ENCODE assay signal across 29 cellular contexts in genomic region chr11:11752688-11753087, GRCh38.
"Had no signal": no experiment of that assay in that cellular context is flagged by ENCODE, and none has a peak within 500 bp of the region (broad histone marks: within the 10 kb centered on the region; RNA-seq: fewer than 3 reads in every experiment).

No MANE protein-coding gene starts in this region.

- DNase-seq: colonic mucosa; effector CD8-positive, alpha-beta T cell; endodermal cell; heart left ventricle; hippocampal formation; left ventricle myocardium superior; lower lobe of right lung; mucosa of descending colon; naive B cell; right lobe of liver; small intestine; stimulated activated CD4-positive, alpha-beta T cell treated with anti-CD3 and anti-CD28 coated beads, Interleukin-15, amount 100 ng/mL, for 24 hours; stimulated activated CD4-positive, alpha-beta T cell treated with anti-CD3 and anti-CD28 coated beads, Interleukin-2, amount 100 ng/mL, for 48 hours; stimulated activated naive B cell treated with anti-CD40 and anti-IgM and Interleukin-4, amounts not matched to agents 10 μg/mL and 1 μg/mL and 100 μg/mL, for 72 hours; transverse colon had no signal

- H3K36me3 ChIP-seq: colonic mucosa, esophagus muscularis mucosa, gastroesophageal sphincter, heart left ventricle, lower lobe of right lung, right lobe of liver, thoracic aorta, transverse colon, vagina had no signal

- H3K27me3 ChIP-seq: colonic mucosa, gastroesophageal sphincter, heart left ventricle, right lobe of liver, transverse colon, vagina had no signal

- H3K9ac ChIP-seq: parathyroid adenoma had no signal

- H2AFZ ChIP-seq: parathyroid adenoma had no signal

- H3K4me1 ChIP-seq: colonic mucosa, esophagus muscularis mucosa, gastroesophageal sphincter, heart left ventricle, lower lobe of right lung, parathyroid adenoma, right lobe of liver, transverse colon, vagina had no signal

- H3K9me3 ChIP-seq: colonic mucosa, esophagus muscularis mucosa, gastroesophageal sphincter, heart left ventricle, lower lobe of right lung, mucosa of descending colon, right lobe of liver, thoracic aorta, transverse colon, vagina had no signal

- FAIRE-seq: keratinocyte, small intestine had no signal

- H3K4me3 Mint-ChIP-seq: dendritic cell treated with granulocyte-macrophage colony-stimulating factor and Interleukin-4, amounts not matched to agents 40 ng/mL and 50 ng/mL, for 4 days; endodermal cell; memory B cell; mesothelial cell of epicardium; naive B cell; natural killer cell treated with Interleukin-12 subunit alpha and Interleukin-12 subunit beta and Interleukin-15 and Interleukin-18, amount 100 ng/mL, for 72 hours; neural crest cell; stimulated activated naive B cell treated with anti-CD40 and anti-IgM and Interleukin-4, amounts not matched to agents 10 μg/mL and 1 μg/mL and 100 μg/mL, for 72 hours; stimulated activated naive CD8-positive, alpha-beta T cell treated with anti-CD3 and anti-CD28 coated beads, Interleukin-15, Interleukin-2, amounts not matched to agents 100 ng/mL and 50 ng/mL, for 24 hours had no signal

- H3K9me3 Mint-ChIP-seq: dendritic cell treated with granulocyte-macrophage colony-stimulating factor and Interleukin-4, amounts not matched to agents 40 ng/mL and 50 ng/mL, for 4 days; memory B cell; mesothelial cell of epicardium; naive B cell; natural killer cell treated with Interleukin-12 subunit alpha and Interleukin-12 subunit beta and Interleukin-15 and Interleukin-18, amount 100 ng/mL, for 72 hours; stimulated activated naive B cell treated with anti-CD40 and anti-IgM and Interleukin-4, amounts not matched to agents 10 μg/mL and 1 μg/mL and 100 μg/mL, for 72 hours; stimulated activated naive CD8-positive, alpha-beta T cell treated with anti-CD3 and anti-CD28 coated beads, Interleukin-15, Interleukin-2, amounts not matched to agents 100 ng/mL and 50 ng/mL, for 24 hours had no signal

- H3K79me2 ChIP-seq: parathyroid adenoma had no signal

- H3K4me3 ChIP-seq: colonic mucosa, esophagus muscularis mucosa, gastroesophageal sphincter, heart left ventricle, lower lobe of right lung, mucosa of descending colon, right lobe of liver, thoracic aorta, transverse colon, vagina had no signal

- H3K27ac Mint-ChIP-seq: dendritic cell treated with granulocyte-macrophage colony-stimulating factor and Interleukin-4, amounts not matched to agents 40 ng/mL and 50 ng/mL, for 4 days; endodermal cell; memory B cell; mesothelial cell of epicardium; naive B cell; natural killer cell treated with Interleukin-12 subunit alpha and Interleukin-12 subunit beta and Interleukin-15 and Interleukin-18, amount 100 ng/mL, for 72 hours; progenitor cell of endocrine pancreas; stimulated activated naive B cell treated with anti-CD40 and anti-IgM and Interleukin-4, amounts not matched to agents 10 μg/mL and 1 μg/mL and 100 μg/mL, for 72 hours; stimulated activated naive CD8-positive, alpha-beta T cell treated with anti-CD3 and anti-CD28 coated beads, Interleukin-15, Interleukin-2, amounts not matched to agents 100 ng/mL and 50 ng/mL, for 24 hours had no signal

- H3K27ac ChIP-seq: colonic mucosa, esophagus muscularis mucosa, foreskin keratinocyte, gastroesophageal sphincter, heart left ventricle, lower lobe of right lung, parathyroid adenoma, right lobe of liver, thoracic aorta, transverse colon, vagina had no signal

- H3K36me3 Mint-ChIP-seq: memory B cell; mesothelial cell of epicardium; naive B cell; natural killer cell treated with Interleukin-12 subunit alpha and Interleukin-12 subunit beta and Interleukin-15 and Interleukin-18, amount 100 ng/mL, for 72 hours; stimulated activated naive B cell treated with anti-CD40 and anti-IgM and Interleukin-4, amounts not matched to agents 10 μg/mL and 1 μg/mL and 100 μg/mL, for 72 hours had no signal

- H3K4me1 Mint-ChIP-seq: endodermal cell; memory B cell; mesothelial cell of epicardium; naive B cell; stimulated activated naive B cell treated with anti-CD40 and anti-IgM and Interleukin-4, amounts not matched to agents 10 μg/mL and 1 μg/mL and 100 μg/mL, for 72 hours had no signal

- ATAC-seq: foreskin keratinocyte; gastroesophageal sphincter; heart left ventricle; left ventricle myocardium superior; lower lobe of right lung; mucosa of descending colon; natural killer cell treated with Interleukin-12 subunit alpha and Interleukin-12 subunit beta and Interleukin-15 and Interleukin-18, amount 100 ng/mL, for 72 hours; right lobe of liver; stimulated activated naive B cell treated with anti-CD40 and anti-IgM and Interleukin-4, amounts not matched to agents 10 μg/mL and 1 μg/mL and 100 μg/mL, for 72 hours had no signal
